Comparison of ENCODE assay signal across 16 cellular contexts in the genomic region with DNA sequence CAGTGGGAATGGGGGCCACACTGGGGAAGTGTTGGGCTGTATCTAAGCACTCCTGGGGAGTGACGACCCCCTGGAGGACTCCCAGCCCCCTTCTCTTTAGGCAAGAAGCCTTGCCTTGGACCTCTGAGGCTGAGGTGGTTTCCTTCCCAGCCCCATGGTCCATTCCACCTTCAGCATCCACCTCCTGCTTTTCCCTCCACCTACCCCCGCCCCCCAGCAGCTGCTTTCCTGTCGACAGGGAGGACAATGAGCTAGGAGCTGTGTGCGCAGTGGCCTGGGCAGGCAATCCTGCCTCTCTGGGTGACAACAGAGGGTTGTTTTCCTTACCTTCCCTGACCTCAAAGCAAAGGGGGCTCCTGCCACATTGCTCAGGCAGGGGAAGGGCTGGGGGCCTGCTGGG.
DNase-seq lines count a peak whose midpoint lies in the region; ATAC-seq and TF ChIP-seq lines count a peak whose summit lies in the region.
"Had no signal": no experiment of that assay in that cellular context is flagged by ENCODE, and none has a peak within 500 bp of the region (broad histone marks: within the 10 kb centered on the region; RNA-seq: fewer than 3 reads in every experiment).

No MANE protein-coding gene starts in this region.

- H2AFZ ChIP-seq in mesenchymal stem cell (ENCODE audit: low read depth, low read length) = no peak overlapping the region

- H3K14ac ChIP-seq in mesenchymal stem cell (ENCODE audit: low read length in 2 of 2) = no peak overlapping the region

- no peak overlapping the region for H2BK12ac ChIP-seq in mesenchymal stem cell (ENCODE audit: low read length in 2 of 2)

- H3K18ac ChIP-seq in mesenchymal stem cell (ENCODE audit: low read depth in 1 of 2, low read length in 2 of 2) = no peak overlapping the region

- CTCF ChIA-PET in WTC11 (lab: Charles Lee) = no interaction called here

- H3K4me3 ChIP-seq in HUES6 (ENCODE audit: low read depth, low read length) (no peak overlapping the region), mesenchymal stem cell (ENCODE audit: insufficient read depth in 1 of 2, low read depth in 1 of 2, low read length in 2 of 2) (no peak overlapping the region)
- H3K4me3 ChIP-seq: BLaER1 treated with 17β-estradiol and CSF1 and Interleukin-3, amounts not matched to agents 10 nM and 100 nM; Peyer's patch had no signal

- peak overlapping the region; percentile 1 for H3K9ac ChIP-seq in HUES6 (ENCODE audit: low read length)
- no peak overlapping the region for H3K9ac ChIP-seq in mesenchymal stem cell (ENCODE audit: low read length)
- H3K9ac ChIP-seq: BLaER1 treated with 17β-estradiol and CSF1 and Interleukin-3, amounts not matched to agents 10 nM and 100 nM had no signal

- H3K4ac ChIP-seq in mesenchymal stem cell (ENCODE audit: low read depth in 1 of 2, low read length in 2 of 2) = no peak overlapping the region

- no peak overlapping the region for H3K23ac ChIP-seq in mesenchymal stem cell (ENCODE audit: low read length in 2 of 2)

- H4K91ac ChIP-seq in mesenchymal stem cell (ENCODE audit: low read length) = no peak overlapping the region

- H3K27ac ChIP-seq in HUES6 (ENCODE audit: low read depth, low read length) (no peak overlapping the region; the same call in 1 of the 2 replicates), mesenchymal stem cell (ENCODE audit: low read length, poor library complexity, severe bottlenecking) (no peak overlapping the region)
- H3K27ac ChIP-seq: BLaER1 treated with 17β-estradiol and CSF1 and Interleukin-3, amounts not matched to agents 10 nM and 100 nM; Peyer's patch had no signal

- H3K79me1 ChIP-seq in mesenchymal stem cell (replicated peaks; ENCODE audit: low read length, poor library complexity, severe bottlenecking) = no peaks in the 10 kb centered on the region

- H3K36me3 ChIP-seq in HUES6 (ENCODE audit: control insufficient read depth, insufficient read depth, low read length) (no peaks in the 10 kb centered on the region), mesenchymal stem cell (ENCODE audit: control insufficient read depth in 1 of 2, insufficient read depth in 2 of 2, low read depth in 1 of 2, low read length in 2 of 2) (no peaks in the 10 kb centered on the region)
- H3K36me3 ChIP-seq: BLaER1 treated with 17β-estradiol and CSF1 and Interleukin-3, amounts not matched to agents 10 nM and 100 nM; Peyer's patch had no signal

- peaks cover 34% of the 10 kb centered on the region for H3K4me1 ChIP-seq in HUES6 (ENCODE audit: control insufficient read depth, insufficient read depth, low read length)
- peaks cover 16% of the 10 kb centered on the region for H3K4me1 ChIP-seq in mesenchymal stem cell (ENCODE audit: control insufficient read depth, insufficient read depth, low read depth, low read length)
- H3K4me1 ChIP-seq: Peyer's patch had no signal

- DNase-seq in NCI-H345 (lab: John Stamatoyannopoulos, UW) = peak; percentile 20
- DNase-seq in NCI-H345 treated with DMSO at 0.1 percent for 48 hours (lab: John Stamatoyannopoulos, UW; ENCODE audit: unreplicated experiment) = no peak
- DNase-seq in WTC11 (ENCODE audit: low spot score) = peak; percentile 34
- no peak for DNase-seq in mesenchymal stem cell
- no peak for DNase-seq in NCI-H748 treated with DMSO at 0.1 percent for 48 hours (lab: John Stamatoyannopoulos, UW)
- no peak for DNase-seq in stimulated activated naive CD4-positive, alpha-beta T cell (lab: John Stamatoyannopoulos, UW)
- no peak for DNase-seq in omental fat pad (ENCODE audit: low spot score)
- DNase-seq: KBM-7, NCI-H187 treated with DMSO at 0.1 percent for 48 hours, NCI-H2171 treated with DMSO at 0.1 percent for 48 hours, NCI-H526 treated with DMSO at 0.1 percent for 48 hours, Peyer's patch, Right ventricle myocardium superior had no signal

- H2AK5ac ChIP-seq in mesenchymal stem cell (ENCODE audit: low read length, severe bottlenecking) = peak overlapping the region; percentile 36

- POLR2A ChIA-PET in WTC11 (lab: Charles Lee) = no interaction called here

- peaks cover 5% of the 10 kb centered on the region for H3K27me3 Mint-ChIP-seq in WTC11 (ENCODE audit: low read depth)

- WGBS in mesenchymal stem cell = 62% methylated on average over 4 of the region's 4 CpGs

- H3K4me3 Mint-ChIP-seq in WTC11 = no peak overlapping the region

- peaks cover 30% of the 10 kb centered on the region for H3K4me1 Mint-ChIP-seq in WTC11

- H2BK15ac ChIP-seq in mesenchymal stem cell (ENCODE audit: low read depth, poor library complexity, severe bottlenecking) = no peak overlapping the region

- H3K27me3 ChIP-seq in HUES6 (ENCODE audit: control insufficient read depth, insufficient read depth, low read length) = no peaks in the 10 kb centered on the region
- peaks cover 0 to 36% of the 10 kb centered on the region in 2 experiments for H3K27me3 ChIP-seq in mesenchymal stem cell (ENCODE audit: control insufficient read depth in 1 of 2, insufficient read depth in 1 of 2, low read length in 2 of 2)
- H3K27me3 ChIP-seq: BLaER1 treated with 17β-estradiol and CSF1 and Interleukin-3, amounts not matched to agents 10 nM and 100 nM; Peyer's patch had no signal

- ATAC-seq in WTC11 = peak; percentile 63; the same call in 1 of the 2 replicates
- no peak for ATAC-seq in omental fat pad (ENCODE audit: low FRiP score)
- ATAC-seq: SK-N-SH treated with all-trans-retinoic acid at 6 μM for 48 hours had no signal

- H3K9me3 Mint-ChIP-seq in WTC11 = peaks cover 26% of the 10 kb centered on the region

- H3K27ac Mint-ChIP-seq in WTC11 = no peak overlapping the region

- TF ChIP-seq CTCF in WTC11 (IDR thresholded peaks at IDR 0.05) (no peak), omental fat pad (IDR thresholded peaks at IDR 0.05) (no peak)

- H2BK5ac ChIP-seq in mesenchymal stem cell (ENCODE audit: low read depth, low read length, poor library complexity, severe bottlenecking) = no peak overlapping the region

- H3K36me3 Mint-ChIP-seq in WTC11 = peaks cover 16% of the 10 kb centered on the region

- peaks cover 29% of the 10 kb centered on the region for H3K9me3 ChIP-seq in HUES6 (ENCODE audit: control insufficient read depth, insufficient read depth, low read depth, low read length)
- H3K9me3 ChIP-seq in mesenchymal stem cell (ENCODE audit: control insufficient read depth, low read length) = peaks cover 18% of the 10 kb centered on the region
- H3K9me3 ChIP-seq: Peyer's patch had no signal

- no peak overlapping the region for H3K4me2 ChIP-seq in mesenchymal stem cell (ENCODE audit: low read length, poor library complexity, severe bottlenecking)
- H3K4me2 ChIP-seq: BLaER1 treated with 17β-estradiol and CSF1 and Interleukin-3, amounts not matched to agents 10 nM and 100 nM had no signal

- H4K8ac ChIP-seq in mesenchymal stem cell (ENCODE audit: low read length) = no peak overlapping the region

- no peak overlapping the region for H2BK120ac ChIP-seq in mesenchymal stem cell (ENCODE audit: low read depth, low read length)

TF ChIP-seq in WTC11, 78 proteins besides CTCF, POLR2A, EP300 and RAD21:
- no peak for TF ChIP-seq ZNF121 (CRISPR knock-in tag; IDR thresholded peaks at IDR 0.05)
- TF ChIP-seq, protein P1, sequence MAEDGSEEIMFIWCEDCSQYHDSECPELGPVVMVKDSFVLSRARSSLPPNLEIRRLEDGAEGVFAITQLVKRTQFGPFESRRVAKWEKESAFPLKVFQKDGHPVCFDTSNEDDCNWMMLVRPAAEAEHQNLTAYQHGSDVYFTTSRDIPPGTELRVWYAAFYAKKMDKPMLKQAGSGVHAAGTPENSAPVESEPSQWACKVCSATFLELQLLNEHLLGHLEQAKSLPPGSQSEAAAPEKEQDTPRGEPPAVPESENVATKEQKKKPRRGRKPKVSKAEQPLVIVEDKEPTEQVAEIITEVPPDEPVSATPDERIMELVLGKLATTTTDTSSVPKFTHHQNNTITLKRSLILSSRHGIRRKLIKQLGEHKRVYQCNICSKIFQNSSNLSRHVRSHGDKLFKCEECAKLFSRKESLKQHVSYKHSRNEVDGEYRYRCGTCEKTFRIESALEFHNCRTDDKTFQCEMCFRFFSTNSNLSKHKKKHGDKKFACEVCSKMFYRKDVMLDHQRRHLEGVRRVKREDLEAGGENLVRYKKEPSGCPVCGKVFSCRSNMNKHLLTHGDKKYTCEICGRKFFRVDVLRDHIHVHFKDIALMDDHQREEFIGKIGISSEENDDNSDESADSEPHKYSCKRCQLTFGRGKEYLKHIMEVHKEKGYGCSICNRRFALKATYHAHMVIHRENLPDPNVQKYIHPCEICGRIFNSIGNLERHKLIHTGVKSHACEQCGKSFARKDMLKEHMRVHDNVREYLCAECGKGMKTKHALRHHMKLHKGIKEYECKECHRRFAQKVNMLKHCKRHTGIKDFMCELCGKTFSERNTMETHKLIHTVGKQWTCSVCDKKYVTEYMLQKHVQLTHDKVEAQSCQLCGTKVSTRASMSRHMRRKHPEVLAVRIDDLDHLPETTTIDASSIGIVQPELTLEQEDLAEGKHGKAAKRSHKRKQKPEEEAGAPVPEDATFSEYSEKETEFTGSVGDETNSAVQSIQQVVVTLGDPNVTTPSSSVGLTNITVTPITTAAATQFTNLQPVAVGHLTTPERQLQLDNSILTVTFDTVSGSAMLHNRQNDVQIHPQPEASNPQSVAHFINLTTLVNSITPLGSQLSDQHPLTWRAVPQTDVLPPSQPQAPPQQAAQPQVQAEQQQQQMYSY (CRISPR knock-in tag; IDR thresholded peaks at IDR 0.05) = peak; percentile 96
TF ChIP-seq in WTC11: peak in this region for 1.

Comparison
In these comparisons a context has a peak if more than half of its experiments do, and no peak if none do; other contexts are left out.
1. DNase-seq: peak in NCI-H345 (single experiment) and WTC11 (single experiment); none in NCI-H345 treated with DMSO at 0.1 percent for 48 hours (single experiment), mesenchymal stem cell (single experiment), NCI-H748 treated with DMSO at 0.1 percent for 48 hours (single experiment), stimulated activated naive CD4-positive, alpha-beta T cell (0 of 6) and omental fat pad (single experiment).